8 cellular contexts compared by ENCODE assay signal in genomic region chr12:130468186-130468585, GRCh38.
"Had no signal": no experiment of that assay in that cellular context is flagged by ENCODE, and none has a peak within 500 bp of the region (broad histone marks: within the 10 kb centered on the region; RNA-seq: fewer than 3 reads in every experiment).

No MANE protein-coding gene starts in this region.

- H3K36me3 ChIP-seq: HAP-1 had no signal

- H3K4me1 ChIP-seq: HAP-1 had no signal

- H3K9me3 ChIP-seq: HAP-1 had no signal

- FAIRE-seq: K562 had no signal

- ATAC-seq: GM23338, HCT116, K562 had no signal

- H3K4me3 Mint-ChIP-seq: GM23338, HFFc6 had no signal

- H3K27ac Mint-ChIP-seq: GM23338, HFFc6 had no signal

- DNase-seq: H7, HFFc6, IMR-90 had no signal

- H3K4me3 ChIP-seq: GM23338, HAP-1, K562 had no signal

- H3K27ac ChIP-seq: HL-60 had no signal
